In the genomic region with DNA sequence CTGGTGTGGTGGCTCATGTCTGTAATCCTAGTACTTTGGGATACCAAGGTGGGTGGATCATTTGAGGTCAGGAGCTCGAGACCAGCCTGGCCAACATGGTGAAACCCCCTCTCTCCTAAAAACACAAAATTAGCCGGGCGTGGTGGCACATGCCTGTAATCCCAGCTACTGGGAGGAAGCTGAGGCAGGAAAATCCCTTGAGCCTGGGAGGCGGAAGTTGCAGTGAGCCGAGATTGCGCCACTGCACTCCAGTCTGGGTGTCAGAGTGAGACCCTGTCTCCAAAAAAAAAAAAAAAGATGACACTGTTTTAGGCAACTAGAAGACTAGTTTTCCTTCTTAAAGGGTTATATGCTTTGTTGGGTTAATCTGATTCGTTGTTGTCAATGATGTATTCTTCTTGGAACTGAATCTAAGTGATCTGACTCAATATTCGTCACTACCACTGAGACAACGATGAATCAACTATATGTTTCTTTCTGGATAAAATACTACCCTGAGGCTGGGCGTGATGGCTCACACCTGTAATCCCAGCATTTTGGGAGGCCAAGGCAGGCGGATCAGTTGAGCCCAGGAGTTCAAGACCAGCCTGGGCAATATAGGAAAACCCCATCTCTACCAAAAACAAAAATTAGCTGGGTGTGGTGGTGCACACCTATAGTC, we compare ENCODE assay signal across 7 cellular contexts. TPM values are rescaled to one million over a fixed set of nuclear protein-coding genes. Genes with fewer than 3 reads are reported as not detected.
DNase-seq lines count a peak whose midpoint lies in the region; ATAC-seq and TF ChIP-seq lines count a peak whose summit lies in the region.
"Not testable (repeated sequence)": the region's sequence is repeated elsewhere in the genome, so short reads cannot be mapped to it uniquely, and the experiment has no call there.

No MANE protein-coding gene starts in this region.

- H3K4me1 Mint-ChIP-seq in activated CD4-positive, alpha-beta T cell treated with anti-CD3 and anti-CD28 coated beads for 36 hours: peaks cover 64% of the 10 kb centered on the region
- peaks cover 25% of the 10 kb centered on the region for H3K4me1 Mint-ChIP-seq in osteocyte (ENCODE audit: unreplicated experiment)

- not testable (repeated sequence) for H3K27me3 Mint-ChIP-seq in activated CD4-positive, alpha-beta T cell treated with anti-CD3 and anti-CD28 coated beads for 36 hours; osteocyte (ENCODE audit: unreplicated experiment)

- in situ Hi-C loops in GM23248 (cut with MboI); Panc1 (cut with HindIII; ENCODE audit: low pct_unique_long_range_greater_than_20kb, low sequenced_read_pairs); mammary epithelial cell (cut with MboI; ENCODE audit: low sequenced_read_pairs in 2 of 2): not testable (repeated sequence)

- H3K4me1 ChIP-seq in GM23248 (ENCODE audit: insufficient read depth): peaks cover 42% of the 10 kb centered on the region
- H3K4me1 ChIP-seq in Panc1 (ENCODE audit: control insufficient read depth, insufficient read depth, low read length): peaks cover 31% of the 10 kb centered on the region
- H3K4me1 ChIP-seq in mammary epithelial cell (ENCODE audit: insufficient read depth, low read length): peaks cover 28% of the 10 kb centered on the region

- H3F3A ChIP-seq in GM23248 (ENCODE audit: insufficient read depth): peaks cover 49% of the 10 kb centered on the region

- H3K9me3 Mint-ChIP-seq in activated CD4-positive, alpha-beta T cell treated with anti-CD3 and anti-CD28 coated beads for 36 hours (ENCODE audit: low read depth); osteocyte (ENCODE audit: unreplicated experiment): not testable (repeated sequence)

- H3K9me2 ChIP-seq in GM23248 (ENCODE audit: insufficient read depth): not testable (repeated sequence)

- not testable (repeated sequence) for BruUV-seq in Panc1 (replicated peaks; lab: Mats Ljungman, UMichigan); mammary epithelial cell (replicated peaks; lab: Mats Ljungman, UMichigan)

- POLR2A ChIA-PET in Panc1 (lab: Charles Lee): interaction anchor here (0.6 kb wide), 1 partner anchor 165 kb away, joined by 4 read pairs; no protein-coding TSS in a partner anchor
- POLR2A ChIA-PET in activated CD4-positive, alpha-beta T cell treated with anti-CD3 and anti-CD28 coated beads for 36 hours (lab: Charles Lee): interaction anchor here (0.9 to 5.1 kb wide), 3 partner anchors 9 to 31 kb away, joined by 3 to 80 read pairs (median 9); a partner anchor contains a TSS

- CTCF ChIA-PET in Panc1 (lab: Charles Lee); activated CD4-positive, alpha-beta T cell treated with anti-CD3 and anti-CD28 coated beads for 36 hours (lab: Charles Lee); mammary epithelial cell (lab: Charles Lee; ENCODE audit: low non-redundant PET): not testable (repeated sequence)

- ATAC-seq in Panc1: peak; percentile 49; the same call in 1 of the 2 replicates
- ATAC-seq in activated CD4-positive, alpha-beta T cell treated with anti-CD3 and anti-CD28 coated beads for 36 hours: peak; percentile 78

- H3K36me3 ChIP-seq in GM23248 (ENCODE audit: low read depth) (peaks cover 23% of the 10 kb centered on the region; the same call in 1 of the 2 replicates), Panc1 (ENCODE audit: control insufficient read depth, insufficient read depth, low read length) (peaks cover 23% of the 10 kb centered on the region; the same call in 1 of the 2 replicates), mammary epithelial cell (ENCODE audit: insufficient read depth, low read length) (peaks cover 18% of the 10 kb centered on the region)

- H3K36me3 Mint-ChIP-seq in activated CD4-positive, alpha-beta T cell treated with anti-CD3 and anti-CD28 coated beads for 36 hours (ENCODE audit: low read depth): peaks cover 59% of the 10 kb centered on the region
- peaks cover 11% of the 10 kb centered on the region for H3K36me3 Mint-ChIP-seq in osteocyte (ENCODE audit: unreplicated experiment)

- H3K27ac ChIP-seq in GM23248 (peak overlapping the region; percentile 66), mammary epithelial cell (ENCODE audit: insufficient read depth, low read depth, low read length) (peak overlapping the region; percentile 84)
- not testable (repeated sequence) for H3K27ac ChIP-seq in Panc1 (ENCODE audit: low read length)

- H3K27me3 ChIP-seq in GM23248 (replicated peaks; ENCODE audit: insufficient read depth); Panc1 (ENCODE audit: control insufficient read depth, insufficient read depth, low read length); mammary epithelial cell (ENCODE audit: insufficient read depth, low read length): not testable (repeated sequence)

- H3K4me2 ChIP-seq in GM23248 (ENCODE audit: unreplicated experiment); mammary epithelial cell (ENCODE audit: insufficient read depth, low read depth, low read length): not testable (repeated sequence)

- not testable (repeated sequence) for H3K9me3 ChIP-seq in GM23248 (ENCODE audit: low read depth); Panc1 (ENCODE audit: control insufficient read depth, insufficient read depth, low read depth, low read length); mammary epithelial cell (replicated peaks; ENCODE audit: insufficient read depth, low read length)

- not testable (repeated sequence) for H2AFZ ChIP-seq in GM23248; mammary epithelial cell (ENCODE audit: low read depth, low read length)

- H4K20me1 ChIP-seq in GM23248 (ENCODE audit: insufficient read depth): peaks cover 17% of the 10 kb centered on the region
- H4K20me1 ChIP-seq in mammary epithelial cell (ENCODE audit: insufficient read depth, low read length): peaks cover 33% of the 10 kb centered on the region

- H3K9ac ChIP-seq in GM23248 (0 out of 2 replicates have a peak overlapping the region, but pooled peaks have one; percentile 13), mammary epithelial cell (ENCODE audit: insufficient read depth, low read length) (peak overlapping the region; percentile 52)

- H3K4me3 Mint-ChIP-seq in activated CD4-positive, alpha-beta T cell treated with anti-CD3 and anti-CD28 coated beads for 36 hours: peak overlapping the region; percentile 48
- not testable (repeated sequence) for H3K4me3 Mint-ChIP-seq in osteocyte (ENCODE audit: unreplicated experiment)

- H3K79me2 ChIP-seq in GM23248 (ENCODE audit: insufficient read depth): peaks cover 100% of the 10 kb centered on the region
- peaks cover 100% of the 10 kb centered on the region for H3K79me2 ChIP-seq in mammary epithelial cell (ENCODE audit: insufficient read depth, low read length)

- peak; percentile 88 for DNase-seq in GM23248
- DNase-seq in Panc1 (ENCODE audit: low read depth, low spot score): not testable (repeated sequence)
- DNase-seq in activated CD4-positive, alpha-beta T cell treated with anti-CD3 and anti-CD28 coated beads for 36 hours: peak; percentile 61
- peak; percentile 27 for DNase-seq in activated naive CD4-positive, alpha-beta T cell treated with Interleukin-2 at 50 U/mL for 16 hours
- DNase-seq in mammary epithelial cell: peak; percentile 94
- peak; percentile 4 for DNase-seq in fibroblast of gingiva (ENCODE audit: low read depth)
- DNase-seq in osteocyte (ENCODE audit: extremely low spot score, unreplicated experiment): peak; percentile 30

- not testable (repeated sequence) for H3K4me3 ChIP-seq in GM23248; Panc1 (ENCODE audit: low read depth in 2 of 2, low read length in 2 of 2); mammary epithelial cell (replicated peaks in 1 of 3; ENCODE audit: insufficient read depth in 1 of 3, low read depth in 2 of 3, low read length in 3 of 3)

- dilution Hi-C loops in mammary epithelial cell (cut with HindIII; ENCODE audit: low sequenced_read_pairs): not testable (repeated sequence)

- peak overlapping the region; percentile 84 for H3K27ac Mint-ChIP-seq in activated CD4-positive, alpha-beta T cell treated with anti-CD3 and anti-CD28 coated beads for 36 hours
- H3K27ac Mint-ChIP-seq in osteocyte (ENCODE audit: unreplicated experiment): peak overlapping the region; percentile 38

- TF ChIP-seq CTCF in Panc1 (IDR thresholded peaks at IDR 0.05); mammary epithelial cell (conservative IDR thresholded peaks at IDR 0.05 in 1 of 2, IDR thresholded peaks at IDR 0.05 in 1 of 2; ENCODE audit: extremely low read depth in 1 of 2, insufficient read depth in 1 of 2, low read depth in 1 of 2, low read length in 2 of 2); osteocyte (IDR thresholded peaks at IDR 0.05): not testable (repeated sequence)

- WGBS in GM23248 (ENCODE audit: low coverage in 1 of 2, low lambda C conversion rate in 2 of 2, missing lambda C conversion rate in 2 of 2), 2 experiments: 24 to 25% methylated on average over 11 of the region's 11 CpGs
- 31% methylated on average over 10 of the region's 11 CpGs for WGBS in mammary epithelial cell (ENCODE audit: low coverage, missing lambda C conversion rate)

- intact Hi-C loops in Panc1 (cut with micrococcal nuclease; ENCODE audit: unreplicated experiment): not testable (repeated sequence)
- intact Hi-C loops in activated CD4-positive, alpha-beta T cell treated with anti-CD3 and anti-CD28 coated beads for 36 hours (cut with DNase I, micrococcal nuclease): loop anchor here (1.0 to 10.0 kb wide), 6 partner anchors 9 to 1659 kb away; a partner anchor contains a TSS
- intact Hi-C loops in mammary epithelial cell (cut with micrococcal nuclease): loop anchor here (1.0 to 5.0 kb wide), 4 partner anchors 10 to 596 kb away; a partner anchor contains a TSS

RNA-seq across cellular contexts. Expression of a gene that starts 10.6 kb away (rescaled TPM):
- 49.3 and 101 TPM in 2 replicates for total RNA-seq in GM23248 (2014; rRNA removed; shearing (Covaris generic))
- 66.8 and 68.1 TPM in 2 replicates for polyA plus RNA-seq in GM23248 (2016; fragmentation: Nextera tagmentation; extraction: Ambion mirVana)
- 119 TPM for total RNA-seq in Panc1 (2021; ENCODE audit: unreplicated experiment)
- polyA plus RNA-seq in Panc1 (2012; ENCODE audit: insufficient read length): 43.3 TPM
- total RNA-seq in activated CD4-positive, alpha-beta T cell treated with anti-CD3 and anti-CD28 coated beads for 36 hours: 100 to 1,000 TPM; 160 to 180 TPM
- total RNA-seq in mammary epithelial cell: 10 to 100 TPM; 50.3 to 98.9 TPM
- polyA plus RNA-seq in mammary epithelial cell: 51.7 TPM
- 43.2 TPM for polyA minus RNA-seq in mammary epithelial cell
- 40.2 and 44.1 TPM in 2 replicates for total RNA-seq in osteocyte

RNA-seq across cellular contexts. Expression of a gene that starts 37.8 kb away (rescaled TPM):
- total RNA-seq in GM23248 (2014; rRNA removed; shearing (Covaris generic)): 157 TPM in 2 replicates
- polyA plus RNA-seq in GM23248 (2016; fragmentation: Nextera tagmentation; extraction: Ambion mirVana) (242 TPM in 2 replicates), mammary epithelial cell (70.9 TPM)
- total RNA-seq in Panc1 (2021; ENCODE audit: unreplicated experiment) (137 TPM), mammary epithelial cell (10 to 100 TPM; 95.5 to 98.1 TPM), osteocyte (89.8 and 94.7 TPM in 2 replicates)
- polyA plus RNA-seq in Panc1 (2012; ENCODE audit: insufficient read length): 109 TPM
- 100 to 1,000 TPM; 132 to 164 TPM for total RNA-seq in activated CD4-positive, alpha-beta T cell treated with anti-CD3 and anti-CD28 coated beads for 36 hours
- 78.4 TPM for polyA minus RNA-seq in mammary epithelial cell
